Comparison of ENCODE assay signal across 9 cellular contexts in genomic region chr17:17300624-17301568, GRCh38. TPM values are rescaled to one million over a fixed set of nuclear protein-coding genes. Genes with fewer than 3 reads are reported as not detected.
DNase-seq lines count a peak whose midpoint lies in the region; ATAC-seq and TF ChIP-seq lines count a peak whose summit lies in the region.
"Had no signal": no experiment of that assay in that cellular context is flagged by ENCODE, and none has a peak within 500 bp of the region (broad histone marks: within the 10 kb centered on the region; RNA-seq: fewer than 3 reads in every experiment).

No MANE protein-coding gene starts in this region.

- TF ChIP-seq POLR2A in esophagus squamous epithelium (IDR thresholded peaks at IDR 0.05) = no peak

- H3K4me1 ChIP-seq in MM.1S (ENCODE audit: low read length) (peaks cover 34% of the 10 kb centered on the region), esophagus squamous epithelium (peaks cover 8 to 47% (median 14%) of the 10 kb centered on the region in 3 donors), thoracic aorta (ENCODE audit: control insufficient read depth in 1 of 2, low read depth in 2 of 2) (peaks cover 8 to 25% of the 10 kb centered on the region in 2 donors)

- H3K27me3 ChIP-seq in MM.1S (replicated peaks; ENCODE audit: insufficient read depth, low read length) (no peaks in the 10 kb centered on the region), esophagus squamous epithelium (no peaks in the 10 kb centered on the region), thoracic aorta (replicated peaks; ENCODE audit: insufficient read depth) (no peaks in the 10 kb centered on the region)

- H3K9me3 Mint-ChIP-seq in activated CD8-positive, alpha-beta memory T cell treated with anti-CD3 and anti-CD28 coated beads, Interleukin-2, amount 10 ng/mL, durations not matched to agents 7 days and 5 days (ENCODE audit: low read depth) = no peaks in the 10 kb centered on the region
- no peaks in the 10 kb centered on the region for H3K9me3 Mint-ChIP-seq in naive thymus-derived CD8-positive, alpha-beta T cell

- no peaks in the 10 kb centered on the region for H3K9me3 ChIP-seq in MM.1S (replicated peaks; ENCODE audit: insufficient read depth, low read length)
- no peaks in the 10 kb centered on the region for H3K9me3 ChIP-seq in esophagus squamous epithelium
- H3K9me3 ChIP-seq in thoracic aorta = no peaks in the 10 kb centered on the region

- no peaks in the 10 kb centered on the region for H3K36me3 ChIP-seq in MM.1S (replicated peaks; ENCODE audit: insufficient read depth, low read length)
- no peaks in the 10 kb centered on the region for H3K36me3 ChIP-seq in esophagus squamous epithelium
- no peaks in the 10 kb centered on the region for H3K36me3 ChIP-seq in thoracic aorta

- DNase-seq in DMS53 treated with DMSO at 0.1 percent for 48 hours (lab: John Stamatoyannopoulos, UW; ENCODE audit: unreplicated experiment) (peak; percentile 29), MM.1S (peak; percentile 84), esophagus squamous epithelium (lab: John Stamatoyannopoulos, UW) (no peak), thoracic aorta (ENCODE audit: low spot score) (no peak), occipital lobe (lab: John Stamatoyannopoulos, UW) (no peak)
- DNase-seq in activated CD8-positive, alpha-beta memory T cell treated with anti-CD3 and anti-CD28 coated beads, Interleukin-2, amount 10 ng/mL, durations not matched to agents 7 days and 5 days = peak; percentile 62
- DNase-seq in naive thymus-derived CD8-positive, alpha-beta T cell = peak in 7 of 10 donors; percentile 33 to 54 (median 39)

- H3F3A ChIP-seq in MM.1S (ENCODE audit: insufficient read depth, low read length) = peaks cover 44% of the 10 kb centered on the region

- H3K4me1 Mint-ChIP-seq in activated CD8-positive, alpha-beta memory T cell treated with anti-CD3 and anti-CD28 coated beads, Interleukin-2, amount 10 ng/mL, durations not matched to agents 7 days and 5 days = peaks cover 49% of the 10 kb centered on the region
- H3K4me1 Mint-ChIP-seq in naive thymus-derived CD8-positive, alpha-beta T cell = peaks cover 12 to 34% (median 29%) of the 10 kb centered on the region in 4 donors

- CTCF ChIA-PET in activated CD8-positive, alpha-beta memory T cell treated with anti-CD3 and anti-CD28 coated beads, Interleukin-2, amount 10 ng/mL, durations not matched to agents 7 days and 5 days (lab: Charles Lee) = interaction anchor here (1.0 to 2.4 kb wide), 2 partner anchors 12 to 20 kb away, joined by 3 to 10 read pairs; partner anchors contain the start of gene COPS3

- POLR2A ChIA-PET in naive thymus-derived CD8-positive, alpha-beta T cell (lab: Charles Lee) = interaction anchor here (0.5 to 2.6 kb wide), 4 partner anchors 17 to 672 kb away, joined by 3 to 7 read pairs (median 3); partner anchors contain the start of genes COPS3, DRC3 and TOM1L2

- no peaks in the 10 kb centered on the region for H3K9me2 ChIP-seq in MM.1S (replicated peaks; ENCODE audit: insufficient read depth, low read length)

- H3K27me3 Mint-ChIP-seq in activated CD8-positive, alpha-beta memory T cell treated with anti-CD3 and anti-CD28 coated beads, Interleukin-2, amount 10 ng/mL, durations not matched to agents 7 days and 5 days = peaks cover 2% of the 10 kb centered on the region
- no peaks in the 10 kb centered on the region for H3K27me3 Mint-ChIP-seq in naive thymus-derived CD8-positive, alpha-beta T cell

- H3K9ac ChIP-seq in MM.1S (ENCODE audit: low read length) = no peak overlapping the region

- H3K79me2 ChIP-seq in MM.1S (ENCODE audit: low read length) = peaks cover 7% of the 10 kb centered on the region

- H4K20me1 ChIP-seq in MM.1S (ENCODE audit: insufficient read depth, low read length) = no peaks in the 10 kb centered on the region

- H3K36me3 Mint-ChIP-seq in activated CD8-positive, alpha-beta memory T cell treated with anti-CD3 and anti-CD28 coated beads, Interleukin-2, amount 10 ng/mL, durations not matched to agents 7 days and 5 days = peaks cover 4% of the 10 kb centered on the region
- no peaks in the 10 kb centered on the region for H3K36me3 Mint-ChIP-seq in naive thymus-derived CD8-positive, alpha-beta T cell

- peak; percentile 31 for ATAC-seq in activated CD8-positive, alpha-beta memory T cell treated with anti-CD3 and anti-CD28 coated beads, Interleukin-2, amount 10 ng/mL, durations not matched to agents 7 days and 5 days
- peak; percentile 48 to 52 for ATAC-seq in naive thymus-derived CD8-positive, alpha-beta T cell
- ATAC-seq in thoracic aorta (ENCODE audit: insufficient number of reproducible peaks, low FRiP score, low read depth) (peak; percentile 45), HG03378 (IDR thresholded peaks at IDR 0.05; ENCODE audit: unreplicated experiment) (no peak)

- peak overlapping the region; percentile 55 for H3K4me2 ChIP-seq in MM.1S (ENCODE audit: low read depth, low read length)

- TF ChIP-seq CTCF in MM.1S (IDR thresholded peaks at IDR 0.05; ENCODE audit: low read length) (no peak), esophagus squamous epithelium (IDR thresholded peaks at IDR 0.05) (no peak), thoracic aorta (IDR thresholded peaks at IDR 0.05) (no peak)

- H3K27ac ChIP-seq in MM.1S (ENCODE audit: low read length) (no peak overlapping the region), esophagus squamous epithelium (peak overlapping the region; percentile 7 to 57 (median 32)), thoracic aorta (peak overlapping the region; percentile 51 to 55)
- H3K27ac ChIP-seq: HL-60 had no signal

- peak overlapping the region; percentile 54 for H2AFZ ChIP-seq in MM.1S (ENCODE audit: low read length)

- H3K4me3 ChIP-seq in MM.1S (ENCODE audit: low read length) (peak overlapping the region; percentile 26), esophagus squamous epithelium (peak overlapping the region in 3 of 4 donors; percentile 36 to 55 (median 38)), thoracic aorta (peak overlapping the region; percentile 70)

- H3K4me3 Mint-ChIP-seq in activated CD8-positive, alpha-beta memory T cell treated with anti-CD3 and anti-CD28 coated beads, Interleukin-2, amount 10 ng/mL, durations not matched to agents 7 days and 5 days = peak overlapping the region; percentile 56
- H3K4me3 Mint-ChIP-seq in naive thymus-derived CD8-positive, alpha-beta T cell = peak overlapping the region; percentile 33 to 71 (median 60)

- intact Hi-C loops in esophagus squamous epithelium (cut with DNase I) = loop anchor here (10.0 kb wide), 1 partner anchor 296 kb away; no protein-coding TSS in a partner anchor

- WGBS in esophagus squamous epithelium, 2 donors = 89% methylated on average over 1 of the region's 35 CpGs; no CpG with 5 or more reads in 1 of the 2 donors

- peak overlapping the region; percentile 15 for H3K27ac Mint-ChIP-seq in activated CD8-positive, alpha-beta memory T cell treated with anti-CD3 and anti-CD28 coated beads, Interleukin-2, amount 10 ng/mL, durations not matched to agents 7 days and 5 days
- H3K27ac Mint-ChIP-seq in naive thymus-derived CD8-positive, alpha-beta T cell = peak overlapping the region in 2 of 10 donors; percentile 11 to 43

RNA-seq across cellular contexts. Expression of gene NT5M, which starts 2.3 kb away (rescaled TPM):
- 10 to 100 TPM in 1 of 2 experiments, 1 to 10 TPM in 1; 6.3 to 12.5 TPM for total RNA-seq in activated CD8-positive, alpha-beta memory T cell treated with anti-CD3 and anti-CD28 coated beads, Interleukin-2, amount 10 ng/mL, durations not matched to agents 7 days and 5 days
- total RNA-seq in esophagus squamous epithelium = 1 to 10 TPM; 1.7 to 3.1 (median 2.3) TPM
- 1 to 10 TPM; 1.8 to 2.9 TPM for total RNA-seq in naive thymus-derived CD8-positive, alpha-beta T cell
- polyA plus RNA-seq in naive thymus-derived CD8-positive, alpha-beta T cell = 1 to 10 TPM; 1.5 to 5.5 (median 1.9) TPM
- total RNA-seq in thoracic aorta = under 1 TPM in 1 of 2 donors, not detected in 1; 0.92 TPM
- total RNA-seq in occipital lobe = 5.6 TPM

RNA-seq across cellular contexts. Expression of gene COPS3, which starts 19.9 kb away (rescaled TPM):
- total RNA-seq in activated CD8-positive, alpha-beta memory T cell treated with anti-CD3 and anti-CD28 coated beads, Interleukin-2, amount 10 ng/mL, durations not matched to agents 7 days and 5 days = 100 to 1,000 TPM in 1 of 2 experiments, 10 to 100 TPM in 1; 93.9 to 125 TPM
- total RNA-seq in esophagus squamous epithelium = 10 to 100 TPM; 34.0 to 91.6 (median 68.7) TPM
- 10 to 100 TPM; 46.5 to 47.7 TPM for total RNA-seq in naive thymus-derived CD8-positive, alpha-beta T cell
- polyA plus RNA-seq in naive thymus-derived CD8-positive, alpha-beta T cell = 10 to 100 TPM; 76.6 to 98.0 (median 81.2) TPM
- total RNA-seq in thoracic aorta = 10 to 100 TPM; 45.4 to 49.8 TPM
- total RNA-seq in occipital lobe = 113 TPM

Comparison
In these comparisons a context has a peak if more than half of its experiments do, and no peak if none do; other contexts are left out.
1. DNase-seq: peak in DMS53 treated with DMSO at 0.1 percent for 48 hours (single experiment), MM.1S (single experiment), activated CD8-positive, alpha-beta memory T cell treated with anti-CD3 and anti-CD28 coated beads, Interleukin-2, amount 10 ng/mL, durations not matched to agents 7 days and 5 days (single experiment) and naive thymus-derived CD8-positive, alpha-beta T cell (7 of 10); none in esophagus squamous epithelium (single experiment), thoracic aorta (single experiment) and occipital lobe (single experiment).
2. Peak in every context shown above with its lines, with median percentiles within 50 percentile points of each other: H3K4me3 ChIP-seq.